Comparison of ENCODE assay signal across 18 cellular contexts in the genomic region with DNA sequence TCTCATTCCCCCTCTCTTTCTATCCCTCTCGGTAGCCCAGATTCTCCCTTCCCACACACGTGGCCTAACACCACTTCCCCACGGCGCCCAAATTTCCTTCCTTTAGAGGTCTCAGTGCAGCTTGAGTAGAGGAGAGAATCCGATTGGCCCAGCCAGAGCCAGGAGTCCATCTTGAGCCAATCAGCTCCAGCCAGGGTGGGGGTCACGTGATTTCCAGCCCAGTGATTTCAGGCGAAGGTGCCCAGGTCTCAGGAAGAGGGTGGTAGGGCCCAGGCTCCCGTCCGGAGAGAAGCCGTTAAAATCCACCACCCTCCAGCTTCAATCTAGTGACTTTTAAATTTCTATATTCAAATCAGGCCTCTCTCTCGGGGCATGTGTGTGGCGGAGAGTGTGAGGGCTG. TPM values are rescaled to one million over a fixed set of nuclear protein-coding genes. Genes with fewer than 3 reads are reported as not detected.
"Had no signal": no experiment of that assay in that cellular context is flagged by ENCODE, and none has a peak within 500 bp of the region (broad histone marks: within the 10 kb centered on the region; RNA-seq: fewer than 3 reads in every experiment).

No MANE protein-coding gene starts in this region.

- H3K27ac Mint-ChIP-seq: activated naive CD4-positive, alpha-beta T cell treated with anti-CD3 and anti-CD28 coated beads, Interleukin-2, amount 10 ng/mL, durations not matched to agents 7 days and 5 days; activated T-helper 2 cell treated with anti-CD3 and anti-CD28 coated beads, Interferon-gamma antibody, Interleukin-2, Interleukin-4, amounts not matched to agents 10 μg/mL and 5 μg/mL and 100 μg/mL, durations not matched to agents 14 hours and 24 hours and 36 hours; immature natural killer cell; naive thymus-derived CD8-positive, alpha-beta T cell; progenitor cell of endocrine pancreas; T-helper 1 cell treated with Interleukin-12 subunit alpha and Interleukin-12 subunit beta and Interleukin-4 antibody, amounts not matched to agents 30 μg/mL and 1 μg/mL, for 36 hours had no signal

- H3K4me2 ChIP-seq: hepatocyte had no signal

- H3K4me1 Mint-ChIP-seq: activated naive CD4-positive, alpha-beta T cell treated with anti-CD3 and anti-CD28 coated beads, Interleukin-2, amount 10 ng/mL, durations not matched to agents 7 days and 5 days; immature natural killer cell; naive thymus-derived CD8-positive, alpha-beta T cell had no signal

- H3K36me3 Mint-ChIP-seq: activated naive CD4-positive, alpha-beta T cell treated with anti-CD3 and anti-CD28 coated beads, Interleukin-2, amount 10 ng/mL, durations not matched to agents 7 days and 5 days; immature natural killer cell had no signal

- H3K79me2 ChIP-seq: hepatocyte had no signal

- H3K9me3 Mint-ChIP-seq: activated naive CD4-positive, alpha-beta T cell treated with anti-CD3 and anti-CD28 coated beads, Interleukin-2, amount 10 ng/mL, durations not matched to agents 7 days and 5 days; immature natural killer cell; T-helper 1 cell treated with Interleukin-12 subunit alpha and Interleukin-12 subunit beta and Interleukin-4 antibody, amounts not matched to agents 30 μg/mL and 1 μg/mL, for 36 hours had no signal

- H3K4me3 Mint-ChIP-seq: activated naive CD4-positive, alpha-beta T cell treated with anti-CD3 and anti-CD28 coated beads, Interleukin-2, amount 10 ng/mL, durations not matched to agents 7 days and 5 days; immature natural killer cell; naive thymus-derived CD8-positive, alpha-beta T cell; T-helper 1 cell treated with Interleukin-12 subunit alpha and Interleukin-12 subunit beta and Interleukin-4 antibody, amounts not matched to agents 30 μg/mL and 1 μg/mL, for 36 hours had no signal

- H3K27me3 ChIP-seq: upper lobe of left lung had no signal

- DNase-seq: activated CD4-positive, CD25-positive, alpha-beta regulatory T cell; activated naive CD4-positive, alpha-beta T cell treated with anti-CD3 and anti-CD28 coated beads, Interleukin-2, amount 10 ng/mL, durations not matched to agents 7 days and 5 days; cortex of kidney; effector CD8-positive, alpha-beta T cell; immature natural killer cell; left colon; mammary epithelial cell; naive thymus-derived CD8-positive, alpha-beta T cell; sigmoid colon; stimulated activated naive CD8-positive, alpha-beta T cell treated with anti-CD3 and anti-CD28 coated beads, Interleukin-15, Interleukin-2, amounts not matched to agents 100 U/mL and 50 U/mL, for 24 hours; upper lobe of left lung had no signal

- H2AFZ ChIP-seq: hepatocyte had no signal

- H3K4me1 ChIP-seq: sigmoid colon, suprapubic skin, upper lobe of left lung had no signal

- H3K4me3 ChIP-seq: hepatocyte, sigmoid colon, suprapubic skin, upper lobe of left lung had no signal

- H3K36me3 ChIP-seq: sigmoid colon, suprapubic skin, upper lobe of left lung had no signal

- H3K27ac ChIP-seq: epithelial cell of prostate, hepatocyte, sigmoid colon, suprapubic skin, upper lobe of left lung had no signal

- H3K9me3 ChIP-seq: sigmoid colon, suprapubic skin, upper lobe of left lung had no signal

RNA-seq across cellular contexts. Expression of a gene that starts 45.2 kb away (rescaled TPM):
- total RNA-seq: activated T-helper 2 cell treated with anti-CD3 and anti-CD28 coated beads, Interferon-gamma antibody, Interleukin-2, Interleukin-4, amounts not matched to agents 10 μg/mL and 5 μg/mL and 100 μg/mL, durations not matched to agents 14 hours and 24 hours and 36 hours; hepatocyte; left colon; mammary epithelial cell; mononuclear cell; naive thymus-derived CD8-positive, alpha-beta T cell; progenitor cell of endocrine pancreas; sigmoid colon; suprapubic skin; upper lobe of left lung had no signal
- polyA plus RNA-seq: hepatocyte; immature natural killer cell; naive thymus-derived CD8-positive, alpha-beta T cell had no signal
